ENCODE assay signal across 18 cellular contexts in genomic region chr14:86797075-86797351, GRCh38.
"Had no signal": no experiment of that assay in that cellular context is flagged by ENCODE, and none has a peak within 500 bp of the region (broad histone marks: within the 10 kb centered on the region; RNA-seq: fewer than 3 reads in every experiment).

No MANE protein-coding gene starts in this region.

- H3K4me1 ChIP-seq: gastroesophageal sphincter, psoas muscle, sigmoid colon, spleen, transverse colon, vagina had no signal

- DNase-seq: dorsolateral prefrontal cortex; effector CD4-positive, alpha-beta T cell; foreskin keratinocyte; mesendoderm; natural killer cell; occipital lobe; ovary; posterior cingulate gyrus; psoas muscle; right cardiac atrium; sigmoid colon; spleen; stimulated activated naive CD4-positive, alpha-beta T cell; stimulated activated naive CD8-positive, alpha-beta T cell treated with anti-CD3 and anti-CD28 coated beads, Interleukin-15, amount 100 ng/mL, for 72 hours; transverse colon had no signal

- H3K36me3 ChIP-seq: gastroesophageal sphincter, ovary, sigmoid colon, spleen, suprapubic skin, transverse colon, vagina had no signal

- H3K4me1 Mint-ChIP-seq: natural killer cell; stimulated activated naive CD8-positive, alpha-beta T cell treated with anti-CD3 and anti-CD28 coated beads, Interleukin-15, amount 100 ng/mL, for 72 hours had no signal

- H3K27ac ChIP-seq: dorsolateral prefrontal cortex, foreskin keratinocyte, gastroesophageal sphincter, ovary, psoas muscle, sigmoid colon, spleen, suprapubic skin, transverse colon, vagina had no signal

- H3K4me3 ChIP-seq: dorsolateral prefrontal cortex, gastroesophageal sphincter, ovary, psoas muscle, sigmoid colon, spleen, suprapubic skin, transverse colon, vagina had no signal

- H3K9me3 ChIP-seq: gastroesophageal sphincter, ovary, psoas muscle, sigmoid colon, spleen, transverse colon, vagina had no signal

- H3K4me3 Mint-ChIP-seq: natural killer cell; stimulated activated naive CD8-positive, alpha-beta T cell treated with anti-CD3 and anti-CD28 coated beads, Interleukin-15, amount 100 ng/mL, for 72 hours had no signal

- H3K27me3 ChIP-seq: foreskin keratinocyte, gastroesophageal sphincter, ovary, sigmoid colon, spleen, suprapubic skin, transverse colon, vagina had no signal

- ATAC-seq: foreskin keratinocyte; gastroesophageal sphincter; natural killer cell; psoas muscle; right cardiac atrium; stimulated activated naive CD8-positive, alpha-beta T cell treated with anti-CD3 and anti-CD28 coated beads, Interleukin-15, amount 100 ng/mL, for 72 hours had no signal

- H3K27ac Mint-ChIP-seq: natural killer cell had no signal

- H3K27me3 Mint-ChIP-seq: stimulated activated naive CD8-positive, alpha-beta T cell treated with anti-CD3 and anti-CD28 coated beads, Interleukin-15, amount 100 ng/mL, for 72 hours had no signal

- H3K36me3 Mint-ChIP-seq: natural killer cell had no signal
